ENCODE assay signal across 25 cellular contexts in genomic region chr6:158311193-158311592, GRCh38. TPM values are rescaled to one million over a fixed set of nuclear protein-coding genes. Genes with fewer than 3 reads are reported as not detected.
A peak's percentile ranks its signal among the peaks of the same experiment; 100 is the strongest.
DNase-seq lines count a peak whose midpoint lies in the region; ATAC-seq and TF ChIP-seq lines count a peak whose summit lies in the region.
"Had no signal": no experiment of that assay in that cellular context is flagged by ENCODE, and none has a peak within 500 bp of the region (broad histone marks: within the 10 kb centered on the region; RNA-seq: fewer than 3 reads in every experiment).

No MANE protein-coding gene starts in this region.

- 72 to 77% methylated on average over 4 to 5 of the region's 8 CpGs for WGBS in gastroesophageal sphincter (ENCODE audit: low coverage in 1 of 2), 2 donors

- TF ChIP-seq EP300 in gastroesophageal sphincter (IDR thresholded peaks at IDR 0.05): no peak

- H3K27ac Mint-ChIP-seq in progenitor cell of endocrine pancreas: peak overlapping the region; percentile 11
- H3K27ac Mint-ChIP-seq in activated CD4-positive, alpha-beta memory T cell treated with anti-CD3 and anti-CD28 coated beads, Interleukin-2, amount 10 ng/mL, durations not matched to agents 7 days and 5 days: no peak overlapping the region
- H3K27ac Mint-ChIP-seq: activated naive CD8-positive, alpha-beta T cell treated with anti-CD3 and anti-CD28 coated beads, Interleukin-2, amount 50 U/mL, for 24 hours; dendritic cell treated with granulocyte-macrophage colony-stimulating factor and Interleukin-4, amounts not matched to agents 40 ng/mL and 50 ng/mL, for 4 days; T-helper 1 cell treated with Interleukin-12 subunit alpha and Interleukin-12 subunit beta and Interleukin-4 antibody, amounts not matched to agents 30 μg/mL and 1 μg/mL, for 36 hours had no signal

- ATAC-seq in gastroesophageal sphincter (peak; percentile 48), GM21390 (IDR thresholded peaks at IDR 0.05; ENCODE audit: unreplicated experiment) (no peak)
- ATAC-seq: activated naive CD8-positive, alpha-beta T cell treated with anti-CD3 and anti-CD28 coated beads, Interleukin-2, amount 50 U/mL, for 24 hours; naive thymus-derived CD8-positive, alpha-beta T cell had no signal

- DNase-seq in DMS 273 (lab: John Stamatoyannopoulos, UW; ENCODE audit: unreplicated experiment) (peak; percentile 43), DMS 273 treated with DMSO at 0.1 percent for 48 hours (lab: John Stamatoyannopoulos, UW) (no peak), SJCRH30 (peak; percentile 11 to 38), progenitor cell of endocrine pancreas (ENCODE audit: low spot score, unreplicated experiment) (no peak), MV-4-11 (lab: John Stamatoyannopoulos, UW) (no peak)
- no peak for DNase-seq in activated CD4-positive, alpha-beta memory T cell treated with anti-CD3 and anti-CD28 coated beads, Interleukin-2, amount 10 ng/mL, durations not matched to agents 7 days and 5 days
- DNase-seq: activated effector memory CD4-positive, alpha-beta T cell treated with anti-CD3 and anti-CD28 coated beads, Interleukin-2, amount 50 U/mL, for 16 hours; activated naive CD8-positive, alpha-beta T cell treated with anti-CD3 and anti-CD28 coated beads, Interleukin-2, amount 50 U/mL, for 24 hours; foreskin melanocyte; GDM1; kidney glomerular epithelial cell; mesenchymal stem cell; naive thymus-derived CD8-positive, alpha-beta T cell; NCI-H1436; NCI-H2171 treated with DMSO at 0.1 percent for 48 hours; NCI-H526; SIG-M5; stimulated activated CD4-positive, alpha-beta T cell treated with anti-CD3 and anti-CD28 coated beads, Interleukin-4, amount 100 ng/mL, for 1 hour had no signal

- CTCF ChIA-PET in activated CD4-positive, alpha-beta memory T cell treated with anti-CD3 and anti-CD28 coated beads, Interleukin-2, amount 10 ng/mL, durations not matched to agents 7 days and 5 days (lab: Charles Lee): interaction anchor here (1.6 kb wide), 1 partner anchor 90 kb away, joined by 4 read pairs; no protein-coding TSS in a partner anchor

- H3K4me3 ChIP-seq in SJCRH30 (no peak overlapping the region), gastroesophageal sphincter (no peak overlapping the region)
- H3K4me3 ChIP-seq: BLaER1, smooth muscle cell had no signal

- no peak overlapping the region for H3K4me3 Mint-ChIP-seq in progenitor cell of endocrine pancreas (ENCODE audit: low read depth)
- H3K4me3 Mint-ChIP-seq in activated CD4-positive, alpha-beta memory T cell treated with anti-CD3 and anti-CD28 coated beads, Interleukin-2, amount 10 ng/mL, durations not matched to agents 7 days and 5 days: no peak overlapping the region
- H3K4me3 Mint-ChIP-seq: activated naive CD8-positive, alpha-beta T cell treated with anti-CD3 and anti-CD28 coated beads, Interleukin-2, amount 50 U/mL, for 24 hours; dendritic cell treated with granulocyte-macrophage colony-stimulating factor and Interleukin-4, amounts not matched to agents 40 ng/mL and 50 ng/mL, for 4 days; naive thymus-derived CD8-positive, alpha-beta T cell; T-helper 1 cell treated with Interleukin-12 subunit alpha and Interleukin-12 subunit beta and Interleukin-4 antibody, amounts not matched to agents 30 μg/mL and 1 μg/mL, for 36 hours had no signal

- H3K27me3 Mint-ChIP-seq in progenitor cell of endocrine pancreas: no peaks in the 10 kb centered on the region
- H3K27me3 Mint-ChIP-seq in activated CD4-positive, alpha-beta memory T cell treated with anti-CD3 and anti-CD28 coated beads, Interleukin-2, amount 10 ng/mL, durations not matched to agents 7 days and 5 days: no peaks in the 10 kb centered on the region
- H3K27me3 Mint-ChIP-seq: activated naive CD8-positive, alpha-beta T cell treated with anti-CD3 and anti-CD28 coated beads, Interleukin-2, amount 50 U/mL, for 24 hours; dendritic cell treated with granulocyte-macrophage colony-stimulating factor and Interleukin-4, amounts not matched to agents 40 ng/mL and 50 ng/mL, for 4 days; naive thymus-derived CD8-positive, alpha-beta T cell had no signal

- peaks cover 65% of the 10 kb centered on the region for H3K36me3 ChIP-seq in SJCRH30
- peaks cover 0 to 29% of the 10 kb centered on the region in 2 donors for H3K36me3 ChIP-seq in gastroesophageal sphincter

- POLR2A ChIA-PET in activated CD4-positive, alpha-beta memory T cell treated with anti-CD3 and anti-CD28 coated beads, Interleukin-2, amount 10 ng/mL, durations not matched to agents 7 days and 5 days (lab: Charles Lee): no interaction called here

- H3K4me1 Mint-ChIP-seq in progenitor cell of endocrine pancreas (ENCODE audit: low read depth): no peaks in the 10 kb centered on the region
- peaks cover 16% of the 10 kb centered on the region for H3K4me1 Mint-ChIP-seq in activated CD4-positive, alpha-beta memory T cell treated with anti-CD3 and anti-CD28 coated beads, Interleukin-2, amount 10 ng/mL, durations not matched to agents 7 days and 5 days

- H3K9me3 ChIP-seq in SJCRH30 (replicated peaks) (no peaks in the 10 kb centered on the region), gastroesophageal sphincter (peaks cover 0 to under 1% (median 0%) of the 10 kb centered on the region in 3 donors)

- peaks cover 16% of the 10 kb centered on the region for H3K9me3 Mint-ChIP-seq in progenitor cell of endocrine pancreas (ENCODE audit: low read depth)
- H3K9me3 Mint-ChIP-seq in activated CD4-positive, alpha-beta memory T cell treated with anti-CD3 and anti-CD28 coated beads, Interleukin-2, amount 10 ng/mL, durations not matched to agents 7 days and 5 days: peaks cover 4% of the 10 kb centered on the region
- H3K9me3 Mint-ChIP-seq: activated naive CD8-positive, alpha-beta T cell treated with anti-CD3 and anti-CD28 coated beads, Interleukin-2, amount 50 U/mL, for 24 hours; dendritic cell treated with granulocyte-macrophage colony-stimulating factor and Interleukin-4, amounts not matched to agents 40 ng/mL and 50 ng/mL, for 4 days had no signal

- H3K27ac ChIP-seq in SJCRH30 (0 out of 2 replicates have a peak overlapping the region, but pooled peaks have one; percentile 4), gastroesophageal sphincter (no peak overlapping the region)
- H3K27ac ChIP-seq: 22Rv1, BLaER1 had no signal

- TF ChIP-seq CTCF in gastroesophageal sphincter (IDR thresholded peaks at IDR 0.05): no peak
- no peak for TF ChIP-seq CTCF in progenitor cell of endocrine pancreas (IDR thresholded peaks at IDR 0.05; ENCODE audit: unreplicated experiment)

- H3K4me1 ChIP-seq in SJCRH30: peaks cover 13% of the 10 kb centered on the region
- no peaks in the 10 kb centered on the region for H3K4me1 ChIP-seq in gastroesophageal sphincter

- no peak for TF ChIP-seq POLR2A in gastroesophageal sphincter (IDR thresholded peaks at IDR 0.05)

- H3K27me3 ChIP-seq in SJCRH30 (no peaks in the 10 kb centered on the region), gastroesophageal sphincter (no peaks in the 10 kb centered on the region)
- H3K27me3 ChIP-seq: BLaER1 had no signal

- peaks cover 57% of the 10 kb centered on the region for H3K36me3 Mint-ChIP-seq in progenitor cell of endocrine pancreas (ENCODE audit: insufficient read depth)
- H3K36me3 Mint-ChIP-seq in activated CD4-positive, alpha-beta memory T cell treated with anti-CD3 and anti-CD28 coated beads, Interleukin-2, amount 10 ng/mL, durations not matched to agents 7 days and 5 days (ENCODE audit: low read depth): peaks cover 16% of the 10 kb centered on the region

RNA-seq across cellular contexts. Expression of gene TULP4, which starts 1.1 kb away (rescaled TPM):
- 207 and 210 TPM in 2 replicates for total RNA-seq in SJCRH30 (2014; rRNA removed; shearing (Covaris generic))
- total RNA-seq in gastroesophageal sphincter: 100 to 1,000 TPM; 159 to 244 (median 201) TPM
- total RNA-seq in progenitor cell of endocrine pancreas: 171 and 174 TPM in 2 replicates
- total RNA-seq in activated CD4-positive, alpha-beta memory T cell treated with anti-CD3 and anti-CD28 coated beads, Interleukin-2, amount 10 ng/mL, durations not matched to agents 7 days and 5 days: 10 to 100 TPM; 25.0 to 27.0 TPM

Comparison
In these comparisons a context has a peak if more than half of its experiments do, and no peak if none do; other contexts are left out.
1. DNase-seq: peak in DMS 273 (single experiment) and SJCRH30 (2 of 2); none in DMS 273 treated with DMSO at 0.1 percent for 48 hours (single experiment), progenitor cell of endocrine pancreas (single experiment), activated CD4-positive, alpha-beta memory T cell treated with anti-CD3 and anti-CD28 coated beads, Interleukin-2, amount 10 ng/mL, durations not matched to agents 7 days and 5 days (single experiment) and MV-4-11 (single experiment).